In the genomic region with DNA sequence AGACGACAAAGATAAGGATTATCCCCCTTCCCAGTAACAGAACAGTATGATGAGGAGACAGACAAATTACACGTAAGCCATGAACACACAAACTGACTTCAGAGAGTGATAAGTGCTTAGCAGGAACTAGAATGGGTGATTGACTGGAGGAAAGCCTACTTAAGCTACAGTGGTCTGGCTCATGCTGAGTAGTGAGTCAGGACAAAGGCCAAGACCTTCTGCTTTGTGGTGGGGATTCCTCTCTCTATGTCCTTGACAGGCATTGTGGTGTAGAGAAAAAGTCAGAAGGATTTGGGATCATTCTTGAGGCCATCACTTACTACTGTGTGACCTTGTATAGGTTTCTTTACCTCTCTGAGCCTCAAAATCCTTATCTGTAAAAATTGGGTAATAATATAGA, we compare ENCODE assay signal across 1 cellular context.
A peak's percentile ranks its signal among the peaks of the same experiment; 100 is the strongest.
TF ChIP-seq lines count a peak whose summit lies in the region.

No MANE protein-coding gene starts in this region.

TF ChIP-seq in K562, 482 proteins besides CTCF, POLR2A, EP300 and RAD21 (continued from another document and continues in another):
- TF ChIP-seq REST (CRISPR knock-in tag; IDR thresholded peaks at IDR 0.05; ENCODE audit: low read depth) (no peak), NFRKB (IDR thresholded peaks at IDR 0.05; ENCODE audit: low read depth) (0 out of 2 replicates have a peak, but pooled peaks have one; percentile 66), SMAD1 (IDR thresholded peaks at IDR 0.05; ENCODE audit: low read depth, low read length, partially characterized antibody) (no peak), ARID1B (IDR thresholded peaks at IDR 0.05) (peak; percentile 72), ELF2 (CRISPR knock-in tag; IDR thresholded peaks at IDR 0.05) (no peak), ATF7 (IDR thresholded peaks at IDR 0.05) (no peak), SNIP1 (IDR thresholded peaks at IDR 0.05; ENCODE audit: low read depth) (no peak), ZNF644 (tag; IDR thresholded peaks at IDR 0.05; ENCODE audit: low read depth) (no peak), PRMT5 (CRISPR knock-in tag; IDR thresholded peaks at IDR 0.05) (no peak), ZNF263 (CRISPR knock-in tag; IDR thresholded peaks at IDR 0.05; ENCODE audit: borderline replicate concordance) (no peak), HDGF (IDR thresholded peaks at IDR 0.05) (0 out of 2 replicates have a peak, but pooled peaks have one; percentile 35), TSHZ1 (CRISPR knock-in tag; IDR thresholded peaks at IDR 0.05) (no peak), CBX2 (IDR thresholded peaks at IDR 0.05; ENCODE audit: insufficient read depth, low read length, poor library complexity, severe bottlenecking) (no peak), COPS2 (conservative IDR thresholded peaks at IDR 0.05) (no peak), PHF8 (IDR thresholded peaks at IDR 0.05; ENCODE audit: borderline replicate concordance, low read length) (no peak), HDAC2 (IDR thresholded peaks at IDR 0.05) (peak; percentile 66; the same call in 1 of the 2 replicates), JUNB (CRISPR knock-in tag; conservative IDR thresholded peaks at IDR 0.05) (no peak), SRF (CRISPR knock-in tag; IDR thresholded peaks at IDR 0.05) (no peak), MEF2D (tag; conservative IDR thresholded peaks at IDR 0.05; ENCODE audit: low read depth) (0 out of 2 replicates have a peak, but pooled peaks have one; percentile 15), TCF7L2 (IDR thresholded peaks at IDR 0.05; ENCODE audit: low read depth, low read length) (no peak), SAFB (IDR thresholded peaks at IDR 0.05; ENCODE audit: borderline replicate concordance, low read depth, low read length) (no peak), TAF7 (tag; IDR thresholded peaks at IDR 0.05) (no peak), HNRNPK (IDR thresholded peaks at IDR 0.05; ENCODE audit: low read depth, low read length, poor library complexity, severe bottlenecking) (no peak), ZNF75A (CRISPR knock-in tag; IDR thresholded peaks at IDR 0.05) (no peak), MITF (IDR thresholded peaks at IDR 0.05) (no peak), HLTF (IDR thresholded peaks at IDR 0.05) (no peak), TCFL5 (CRISPR knock-in tag; conservative IDR thresholded peaks at IDR 0.05) (no peak), NUFIP1 (IDR thresholded peaks at IDR 0.05; ENCODE audit: partially characterized antibody) (no peak), SPI1 (IDR thresholded peaks at IDR 0.05; ENCODE audit: borderline replicate concordance, low read depth, low read length) (no peak), ZNF780A (CRISPR knock-in tag; IDR thresholded peaks at IDR 0.05) (no peak), ZNF589 (CRISPR knock-in tag; IDR thresholded peaks at IDR 0.05; ENCODE audit: low read depth) (no peak), FOXA3 (CRISPR knock-in tag; conservative IDR thresholded peaks at IDR 0.05 in 1 of 2, IDR thresholded peaks at IDR 0.05 in 1 of 2) (no peak), ARNT (IDR thresholded peaks at IDR 0.05) (peak in 1 of 2 experiments; percentile 59; a peak in 1 of 4 replicates), XRCC5 (IDR thresholded peaks at IDR 0.05; ENCODE audit: low read depth, low read length) (no peak), ADNP (tag; IDR thresholded peaks at IDR 0.05) (peak; percentile 86), SMC3 (conservative IDR thresholded peaks at IDR 0.05; ENCODE audit: insufficient read depth, low read depth, low read length) (no peak), ZNF79 (CRISPR knock-in tag; IDR thresholded peaks at IDR 0.05; ENCODE audit: low read depth) (no peak), ZNF133 (CRISPR knock-in tag; IDR thresholded peaks at IDR 0.05) (no peak), KLF13 (tag; IDR thresholded peaks at IDR 0.05; ENCODE audit: borderline replicate concordance, low read depth) (no peak), TAL1 (IDR thresholded peaks at IDR 0.05) (no peak; the same call in 1 of the 2 replicates), CLOCK (CRISPR knock-in tag; IDR thresholded peaks at IDR 0.05; ENCODE audit: borderline replicate concordance) (no peak)
- TF ChIP-seq, protein P1, sequence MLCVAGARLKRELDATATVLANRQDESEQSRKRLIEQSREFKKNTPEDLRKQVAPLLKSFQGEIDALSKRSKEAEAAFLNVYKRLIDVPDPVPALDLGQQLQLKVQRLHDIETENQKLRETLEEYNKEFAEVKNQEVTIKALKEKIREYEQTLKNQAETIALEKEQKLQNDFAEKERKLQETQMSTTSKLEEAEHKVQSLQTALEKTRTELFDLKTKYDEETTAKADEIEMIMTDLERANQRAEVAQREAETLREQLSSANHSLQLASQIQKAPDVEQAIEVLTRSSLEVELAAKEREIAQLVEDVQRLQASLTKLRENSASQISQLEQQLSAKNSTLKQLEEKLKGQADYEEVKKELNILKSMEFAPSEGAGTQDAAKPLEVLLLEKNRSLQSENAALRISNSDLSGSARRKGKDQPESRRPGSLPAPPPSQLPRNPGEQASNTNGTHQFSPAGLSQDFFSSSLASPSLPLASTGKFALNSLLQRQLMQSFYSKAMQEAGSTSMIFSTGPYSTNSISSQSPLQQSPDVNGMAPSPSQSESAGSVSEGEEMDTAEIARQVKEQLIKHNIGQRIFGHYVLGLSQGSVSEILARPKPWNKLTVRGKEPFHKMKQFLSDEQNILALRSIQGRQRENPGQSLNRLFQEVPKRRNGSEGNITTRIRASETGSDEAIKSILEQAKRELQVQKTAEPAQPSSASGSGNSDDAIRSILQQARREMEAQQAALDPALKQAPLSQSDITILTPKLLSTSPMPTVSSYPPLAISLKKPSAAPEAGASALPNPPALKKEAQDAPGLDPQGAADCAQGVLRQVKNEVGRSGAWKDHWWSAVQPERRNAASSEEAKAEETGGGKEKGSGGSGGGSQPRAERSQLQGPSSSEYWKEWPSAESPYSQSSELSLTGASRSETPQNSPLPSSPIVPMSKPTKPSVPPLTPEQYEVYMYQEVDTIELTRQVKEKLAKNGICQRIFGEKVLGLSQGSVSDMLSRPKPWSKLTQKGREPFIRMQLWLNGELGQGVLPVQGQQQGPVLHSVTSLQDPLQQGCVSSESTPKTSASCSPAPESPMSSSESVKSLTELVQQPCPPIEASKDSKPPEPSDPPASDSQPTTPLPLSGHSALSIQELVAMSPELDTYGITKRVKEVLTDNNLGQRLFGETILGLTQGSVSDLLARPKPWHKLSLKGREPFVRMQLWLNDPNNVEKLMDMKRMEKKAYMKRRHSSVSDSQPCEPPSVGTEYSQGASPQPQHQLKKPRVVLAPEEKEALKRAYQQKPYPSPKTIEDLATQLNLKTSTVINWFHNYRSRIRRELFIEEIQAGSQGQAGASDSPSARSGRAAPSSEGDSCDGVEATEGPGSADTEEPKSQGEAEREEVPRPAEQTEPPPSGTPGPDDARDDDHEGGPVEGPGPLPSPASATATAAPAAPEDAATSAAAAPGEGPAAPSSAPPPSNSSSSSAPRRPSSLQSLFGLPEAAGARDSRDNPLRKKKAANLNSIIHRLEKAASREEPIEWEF (CRISPR knock-in tag; IDR thresholded peaks at IDR 0.05) = no peak
- TF ChIP-seq, protein P2, sequence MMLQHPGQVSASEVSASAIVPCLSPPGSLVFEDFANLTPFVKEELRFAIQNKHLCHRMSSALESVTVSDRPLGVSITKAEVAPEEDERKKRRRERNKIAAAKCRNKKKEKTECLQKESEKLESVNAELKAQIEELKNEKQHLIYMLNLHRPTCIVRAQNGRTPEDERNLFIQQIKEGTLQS (IDR thresholded peaks at IDR 0.05) = peak; percentile 43
- TF ChIP-seq, protein P2 (CRISPR knock-in tag; conservative IDR thresholded peaks at IDR 0.05) = 0 out of 2 replicates have a peak, but pooled peaks have one; percentile 33
- TF ChIP-seq, protein P3, sequence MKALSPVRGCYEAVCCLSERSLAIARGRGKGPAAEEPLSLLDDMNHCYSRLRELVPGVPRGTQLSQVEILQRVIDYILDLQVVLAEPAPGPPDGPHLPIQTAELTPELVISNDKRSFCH (CRISPR knock-in tag; IDR thresholded peaks at IDR 0.05) = no peak
- TF ChIP-seq, protein P3 (tag; IDR thresholded peaks at IDR 0.05) = no peak
